ENCODE assay signal across 8 cellular contexts in the genomic region with DNA sequence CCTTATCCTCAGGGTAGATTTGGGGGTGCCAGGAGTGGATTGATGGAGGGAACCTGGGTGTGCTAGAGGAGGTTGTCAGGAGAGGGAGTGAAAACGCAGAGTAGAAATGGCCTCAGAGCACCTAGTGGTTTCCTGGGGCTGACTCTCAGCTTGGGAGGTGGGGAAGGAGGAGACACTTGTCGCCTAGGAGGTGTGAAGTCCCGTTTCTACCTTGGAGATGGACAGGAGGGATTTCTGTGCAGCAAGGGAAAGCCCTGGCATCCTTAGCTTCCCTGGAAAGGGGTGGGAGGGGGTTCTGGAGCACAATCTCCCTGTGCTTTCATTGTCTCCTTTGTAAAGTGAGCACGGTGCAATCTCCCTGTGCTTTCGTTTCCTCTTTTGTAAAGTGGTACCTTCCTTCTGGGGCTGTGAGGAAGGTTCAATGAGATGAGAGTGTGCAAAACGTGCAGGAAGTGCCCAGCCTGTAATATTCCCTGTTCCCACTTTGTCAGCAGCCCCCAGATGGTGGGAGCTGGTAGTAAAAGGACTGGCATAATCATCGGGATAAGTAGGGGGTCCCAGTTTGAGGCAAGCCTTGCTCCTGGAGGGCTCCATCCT. TPM values are rescaled to one million over a fixed set of nuclear protein-coding genes. Genes with fewer than 3 reads are reported as not detected.
DNase-seq lines count a peak whose midpoint lies in the region; ATAC-seq and TF ChIP-seq lines count a peak whose summit lies in the region.

No MANE protein-coding gene starts in this region.

- peak overlapping the region; percentile 82; the same call in 1 of the 2 replicates for H2AFZ ChIP-seq in Karpas-422 (ENCODE audit: low read length)

- ATAC-seq in GM19328 (IDR thresholded peaks at IDR 0.05; ENCODE audit: unreplicated experiment) (peak; percentile 56), left ventricle myocardium superior (no peak)

- H3K4me2 ChIP-seq in Karpas-422 (ENCODE audit: low read depth, low read length, poor library complexity, severe bottlenecking): peak overlapping the region; percentile 97

- peaks cover 21% of the 10 kb centered on the region for H3K36me3 Mint-ChIP-seq in Calu3 (ENCODE audit: insufficient read depth, unreplicated experiment)

- H3K4me3 Mint-ChIP-seq in Calu3 (ENCODE audit: low read depth, unreplicated experiment): peak overlapping the region; percentile 96

- no peaks in the 10 kb centered on the region for H3K36me3 ChIP-seq in Karpas-422 (ENCODE audit: insufficient read depth, low read length)
- H3K36me3 ChIP-seq in esophagus muscularis mucosa: peaks cover 0 to 22% (median 7%) of the 10 kb centered on the region in 4 donors

- no peaks in the 10 kb centered on the region for H3K9me3 ChIP-seq in Karpas-422 (ENCODE audit: low read length)
- peaks cover 0 to 5% (median 0%) of the 10 kb centered on the region in 4 donors for H3K9me3 ChIP-seq in esophagus muscularis mucosa

- peaks cover 26% of the 10 kb centered on the region for H3K4me1 ChIP-seq in Karpas-422 (ENCODE audit: low read length)
- peaks cover 11 to 25% (median 20%) of the 10 kb centered on the region in 4 donors for H3K4me1 ChIP-seq in esophagus muscularis mucosa

- H3K27me3 ChIP-seq in Karpas-422 (ENCODE audit: low read length) (no peaks in the 10 kb centered on the region), esophagus muscularis mucosa (no peaks in the 10 kb centered on the region)

- H3K9me3 Mint-ChIP-seq in Calu3 (ENCODE audit: low read depth, unreplicated experiment): no peaks in the 10 kb centered on the region

- CTCF ChIA-PET in Calu3 (lab: Charles Lee): interaction anchor here (1.3 kb wide), 1 partner anchor 33 kb away, joined by 4 read pairs; a partner anchor contains a TSS

- TF ChIP-seq EP300 in esophagus muscularis mucosa (IDR thresholded peaks at IDR 0.05): no peak

- intact Hi-C loops in Calu3 (cut with micrococcal nuclease; ENCODE audit: unreplicated experiment): loop anchor here (5.0 kb wide), 1 partner anchor 38 kb away; no protein-coding TSS in a partner anchor
- intact Hi-C loops in esophagus muscularis mucosa (cut with DNase I): no loop called here
- intact Hi-C loops in left ventricle myocardium superior (cut with micrococcal nuclease): no loop called here

- H3K4me3 ChIP-seq in Karpas-422 (ENCODE audit: low read length): peak overlapping the region; percentile 70
- peak overlapping the region in 3 of 4 donors; percentile 8 to 83 (median 76) for H3K4me3 ChIP-seq in esophagus muscularis mucosa

- H4K20me1 ChIP-seq in Karpas-422 (ENCODE audit: insufficient read depth, low read depth, low read length): no peaks in the 10 kb centered on the region

- H3K9ac ChIP-seq in Karpas-422 (ENCODE audit: low read length): peak overlapping the region; percentile 58

- peaks cover 36% of the 10 kb centered on the region for H3K4me1 Mint-ChIP-seq in Calu3 (ENCODE audit: low read depth, unreplicated experiment)

- no peak overlapping the region for H3K27ac Mint-ChIP-seq in Calu3 (ENCODE audit: unreplicated experiment)

- no TSS peak for BruUV-seq in Calu3 (replicated peaks; lab: Mats Ljungman, UMichigan)

- no peaks in the 10 kb centered on the region for H3K27me3 Mint-ChIP-seq in Calu3 (ENCODE audit: unreplicated experiment)

- no peak for TF ChIP-seq POLR2A in esophagus muscularis mucosa (IDR thresholded peaks at IDR 0.05; ENCODE audit: low read depth)

- H3K27ac ChIP-seq in Karpas-422 (ENCODE audit: low read length) (peak overlapping the region; percentile 72), esophagus muscularis mucosa (replicated peaks in 1 of 4) (no peak overlapping the region)

- H3K9me2 ChIP-seq in Karpas-422 (replicated peaks; ENCODE audit: insufficient read depth, low read length): no peaks in the 10 kb centered on the region

- TF ChIP-seq CTCF in Calu3 (IDR thresholded peaks at IDR 0.05; ENCODE audit: unreplicated experiment): no peak
- no peak for TF ChIP-seq CTCF in esophagus muscularis mucosa (IDR thresholded peaks at IDR 0.05)

- WGBS in esophagus muscularis mucosa: 56% methylated on average over 7 of the region's 7 CpGs

- H3K79me2 ChIP-seq in Karpas-422 (ENCODE audit: low read length): no peaks in the 10 kb centered on the region

- DNase-seq in Calu3 (no peak), Karpas-422 (peak; percentile 79), esophagus muscularis mucosa (ENCODE audit: extremely low spot score) (no peak), D341Med (ENCODE audit: low spot score) (no peak), NCI-H2029 (lab: John Stamatoyannopoulos, UW) (no peak), left ventricle myocardium superior (no peak)
- DNase-seq in stimulated activated CD4-positive, alpha-beta T cell treated with anti-CD3 and anti-CD28 coated beads, Interleukin-1b, Interleukin-23, amount 100 ng/mL, for 48 hours: no peak

RNA-seq across cellular contexts. Expression of a gene that starts 1.6 kb away (rescaled TPM):
- total RNA-seq in Calu3 (2022): 159 and 326 TPM in 2 replicates
- 6.3 and 7.9 TPM in 2 replicates for total RNA-seq in Karpas-422 (2014; rRNA removed; shearing (Covaris generic); ENCODE audit: low replicate concordance)
- 1 to 10 TPM; 6.0 to 9.6 (median 9.2) TPM for total RNA-seq in esophagus muscularis mucosa
- total RNA-seq in left ventricle myocardium superior: 6.2 TPM

RNA-seq across cellular contexts. Expression of a gene that starts 33.1 kb away (rescaled TPM):
- total RNA-seq in Calu3 (2022) (170 and 429 TPM in 2 replicates), esophagus muscularis mucosa (10 to 100 TPM in 2 of 4 donors, 1 to 10 TPM in 2; 9.9 to 10.4 (median 10.0) TPM), left ventricle myocardium superior (8.1 TPM)
- 23.6 and 23.7 TPM in 2 replicates for total RNA-seq in Karpas-422 (2014; rRNA removed; shearing (Covaris generic); ENCODE audit: low replicate concordance)

RNA-seq across cellular contexts. Expression of a gene that starts 38.5 kb away (rescaled TPM):
- 58.1 and 211 TPM in 2 replicates for total RNA-seq in Calu3 (2022)
- total RNA-seq in Karpas-422 (2014; rRNA removed; shearing (Covaris generic); ENCODE audit: low replicate concordance): 3.0 and 6.3 TPM in 2 replicates
- total RNA-seq in esophagus muscularis mucosa: 1 to 10 TPM; 4.8 to 9.1 (median 7.4) TPM
- total RNA-seq in left ventricle myocardium superior: 8.0 TPM

Comparison
In these comparisons a context has a peak if more than half of its experiments do, and no peak if none do; other contexts are left out.
1. RNA of a gene that starts 1.6 kb away (total RNA-seq): 159 to 326 TPM in Calu3; 6.0 to 9.6 TPM in esophagus muscularis mucosa, 6.3 to 7.9 TPM in Karpas-422 and 6.2 TPM in left ventricle myocardium superior (single experiment); every median in the first group is over 10 times any median in the second.